7 cellular contexts compared by ENCODE assay signal in genomic region chr3:25783661-25784512, GRCh38. TPM values are rescaled to one million over a fixed set of nuclear protein-coding genes. Genes with fewer than 3 reads are reported as not detected.
DNase-seq lines count a peak whose midpoint lies in the region; ATAC-seq and TF ChIP-seq lines count a peak whose summit lies in the region.

No MANE protein-coding gene starts in this region.

- peak overlapping the region; percentile 72 for H3K27ac ChIP-seq in HL-60 (replicated peaks)
- peak overlapping the region; percentile 41 for H3K27ac ChIP-seq in RWPE2 (ENCODE audit: poor library complexity, severe bottlenecking)
- H3K27ac ChIP-seq in dorsolateral prefrontal cortex, result peak overlapping the region in 56 of 59 donors; percentile 5 to 93 (median 80)
- peak overlapping the region; percentile 88 to 93 for H3K27ac ChIP-seq in lung (ENCODE audit: low read depth in 1 of 2, low read length in 1 of 2)
- peak overlapping the region; percentile 64 to 93 (median 90) for H3K27ac ChIP-seq in thyroid gland

- intact Hi-C loops in dorsolateral prefrontal cortex (cut with DNase I), result loop anchor here (2.0 to 5.0 kb wide), 3 partner anchors 119 to 137 kb away; partner anchors contain the start of gene TOP2B (in 2 of the 2)
- intact Hi-C loops in thyroid gland (cut with DNase I), result no loop called here

- DNase-seq in EL (peak; percentile 44), HL-60 (ENCODE audit: low read depth in 1 of 2, low spot score in 1 of 2) (peak; percentile 64 to 79), RWPE2 (ENCODE audit: low spot score) (peak; percentile 56), dorsolateral prefrontal cortex (peak; percentile 24 to 71 (median 48)), lung (ENCODE audit: low spot score) (peak; percentile 57), thyroid gland (peak; percentile 61 to 68)

- H3K27me3 ChIP-seq in HL-60 (ENCODE audit: insufficient read depth, poor library complexity, severe bottlenecking) (no peaks in the 10 kb centered on the region), RWPE2 (ENCODE audit: insufficient read depth, poor library complexity, severe bottlenecking) (no peaks in the 10 kb centered on the region), dorsolateral prefrontal cortex (no peaks in the 10 kb centered on the region), lung (ENCODE audit: control insufficient read depth, insufficient read depth) (no peaks in the 10 kb centered on the region), thyroid gland (no peaks in the 10 kb centered on the region)

- TF ChIP-seq POLR2A in thyroid gland (IDR thresholded peaks at IDR 0.05), result peak in 1 of 2 donors; percentile 18

- H3K4me1 ChIP-seq in RWPE2 (ENCODE audit: insufficient read depth, poor library complexity, severe bottlenecking) (peaks cover 11% of the 10 kb centered on the region), lung (ENCODE audit: control insufficient read depth in 2 of 2, insufficient read depth in 2 of 2, low read length in 2 of 2) (peaks cover 0 to 16% of the 10 kb centered on the region in 2 donors), thyroid gland (peaks cover 14 to 23% of the 10 kb centered on the region in 2 donors)

- H3K9me3 ChIP-seq in RWPE2 (ENCODE audit: severe bottlenecking) (no peaks in the 10 kb centered on the region), lung (ENCODE audit: control insufficient read depth in 2 of 2, insufficient read depth in 1 of 2, low read length in 1 of 2) (no peaks in the 10 kb centered on the region), thyroid gland (no peaks in the 10 kb centered on the region)

- TF ChIP-seq CTCF in HL-60 (IDR thresholded peaks at IDR 0.05; ENCODE audit: insufficient read depth, low read length) (no peak), RWPE2 (IDR thresholded peaks at IDR 0.05; ENCODE audit: poor library complexity, severe bottlenecking) (no peak), dorsolateral prefrontal cortex (IDR thresholded peaks at IDR 0.05 in 54 of 56, conservative IDR thresholded peaks at IDR 0.05 in 2 of 56; ENCODE audit: low read depth in 1 of 56, partially characterized antibody in 56 of 56) (peak in 5 of 56 donors; percentile 3 to 26 (median 8)), lung (IDR thresholded peaks at IDR 0.05; ENCODE audit: control extremely low read depth, extremely low read depth) (no peak), thyroid gland (IDR thresholded peaks at IDR 0.05) (no peak)

- 6 to 12% methylated on average over 34 of the region's 34 CpGs for WGBS in lung, 2 donors
- whole genome bisulfite sequencing in thyroid gland, 2 donors, result 22 to 24% methylated on average over 29 of the region's 34 CpGs

- no peaks in the 10 kb centered on the region for H3K36me3 ChIP-seq in RWPE2 (ENCODE audit: low read depth)
- H3K36me3 ChIP-seq in lung (ENCODE audit: control insufficient read depth in 2 of 2, insufficient read depth in 2 of 2, low read length in 2 of 2), result no peaks in the 10 kb centered on the region
- H3K36me3 ChIP-seq in thyroid gland, result no peaks in the 10 kb centered on the region

- H3K4me3 ChIP-seq in HL-60 (replicated peaks; ENCODE audit: insufficient read depth, low read length) (peak overlapping the region; percentile 64), RWPE2 (ENCODE audit: severe bottlenecking) (peak overlapping the region; percentile 94), dorsolateral prefrontal cortex (peak overlapping the region; percentile 49 to 98 (median 92)), lung (peak overlapping the region; percentile 65), thyroid gland (replicated peaks in 1 of 3) (peak overlapping the region in 1 of 3 donors; percentile 87)

- peak; percentile 21 for ATAC-seq in GM21367 (IDR thresholded peaks at IDR 0.05; ENCODE audit: unreplicated experiment)
- ATAC-seq in RWPE2 (ENCODE audit: low read depth), result peak; percentile 48
- peak; percentile 49 for ATAC-seq in lung (ENCODE audit: insufficient read depth, low FRiP score)

RNA-seq across cellular contexts. Expression of gene NGLY1, which starts 0.6 kb away (rescaled TPM):
- total RNA-seq in dorsolateral prefrontal cortex (10 to 100 TPM; 25.1 to 68.9 (median 36.2) TPM), lung (10 to 100 TPM; 28.9 to 54.4 TPM), thyroid gland (10 to 100 TPM; 31.6 to 47.3 (median 38.7) TPM)
- polyA plus RNA-seq in lung, result 10 to 100 TPM; 19.1 to 35.7 TPM

RNA-seq across cellular contexts. Expression of gene OXSM, which starts 6.0 kb away (rescaled TPM):
- total RNA-seq in dorsolateral prefrontal cortex (10 to 100 TPM in 28 of 120 experiments, 1 to 10 TPM in 92; 4.0 to 13.7 (median 8.6) TPM), lung (1 to 10 TPM; 8.0 to 9.4 TPM), thyroid gland (10 to 100 TPM; 13.4 to 40.7 (median 14.5) TPM)
- 10 to 100 TPM; 10.7 to 15.5 TPM for polyA plus RNA-seq in lung
